Comparison of ENCODE assay signal across 2 cellular contexts in the genomic region with DNA sequence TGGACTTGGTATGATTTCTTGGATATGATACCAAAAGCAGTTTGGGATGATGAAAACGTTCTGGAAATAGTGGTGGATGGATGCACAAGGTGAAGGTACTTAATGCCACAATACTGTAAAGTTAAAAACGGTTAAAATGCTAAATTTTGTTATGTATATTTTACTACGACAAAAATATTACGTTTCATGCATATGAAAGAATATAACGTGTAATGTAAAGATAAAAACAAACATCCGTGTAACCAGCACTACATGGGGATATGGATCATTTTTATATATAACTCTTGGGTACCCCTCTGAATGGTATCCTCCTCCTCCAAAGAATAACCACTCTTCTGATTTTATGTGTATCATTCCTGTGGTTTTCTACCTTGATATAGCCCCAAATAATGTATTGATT.
TF ChIP-seq lines count a peak whose summit lies in the region.

No MANE protein-coding gene starts in this region.

TF ChIP-seq in A549, 52 proteins besides CTCF, POLR2A, EP300 and RAD21 (continued from another document):
- TF ChIP-seq CBX2 (IDR thresholded peaks at IDR 0.05; ENCODE audit: borderline replicate concordance, low read depth), result no peak
- TF ChIP-seq, protein P1, sequence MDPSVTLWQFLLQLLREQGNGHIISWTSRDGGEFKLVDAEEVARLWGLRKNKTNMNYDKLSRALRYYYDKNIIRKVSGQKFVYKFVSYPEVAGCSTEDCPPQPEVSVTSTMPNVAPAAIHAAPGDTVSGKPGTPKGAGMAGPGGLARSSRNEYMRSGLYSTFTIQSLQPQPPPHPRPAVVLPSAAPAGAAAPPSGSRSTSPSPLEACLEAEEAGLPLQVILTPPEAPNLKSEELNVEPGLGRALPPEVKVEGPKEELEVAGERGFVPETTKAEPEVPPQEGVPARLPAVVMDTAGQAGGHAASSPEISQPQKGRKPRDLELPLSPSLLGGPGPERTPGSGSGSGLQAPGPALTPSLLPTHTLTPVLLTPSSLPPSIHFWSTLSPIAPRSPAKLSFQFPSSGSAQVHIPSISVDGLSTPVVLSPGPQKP (IDR thresholded peaks at IDR 0.05; ENCODE audit: low read depth, low read length), result no peak
- no peak for TF ChIP-seq EHF (CRISPR knock-in tag; IDR thresholded peaks at IDR 0.05)
- no peak for TF ChIP-seq NR3C1 (IDR thresholded peaks at IDR 0.05)
- TF ChIP-seq ZFP36 (IDR thresholded peaks at IDR 0.05; ENCODE audit: borderline replicate concordance, partially characterized antibody), result no peak

TF ChIP-seq in GM12878, 131 proteins besides CTCF, POLR2A, EP300 and RAD21 (continued from another document):
- TF ChIP-seq, protein P2, sequence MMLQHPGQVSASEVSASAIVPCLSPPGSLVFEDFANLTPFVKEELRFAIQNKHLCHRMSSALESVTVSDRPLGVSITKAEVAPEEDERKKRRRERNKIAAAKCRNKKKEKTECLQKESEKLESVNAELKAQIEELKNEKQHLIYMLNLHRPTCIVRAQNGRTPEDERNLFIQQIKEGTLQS (IDR thresholded peaks at IDR 0.05; ENCODE audit: borderline replicate concordance, extremely low read depth, low read depth, low read length), result no peak
